In the genomic region with DNA sequence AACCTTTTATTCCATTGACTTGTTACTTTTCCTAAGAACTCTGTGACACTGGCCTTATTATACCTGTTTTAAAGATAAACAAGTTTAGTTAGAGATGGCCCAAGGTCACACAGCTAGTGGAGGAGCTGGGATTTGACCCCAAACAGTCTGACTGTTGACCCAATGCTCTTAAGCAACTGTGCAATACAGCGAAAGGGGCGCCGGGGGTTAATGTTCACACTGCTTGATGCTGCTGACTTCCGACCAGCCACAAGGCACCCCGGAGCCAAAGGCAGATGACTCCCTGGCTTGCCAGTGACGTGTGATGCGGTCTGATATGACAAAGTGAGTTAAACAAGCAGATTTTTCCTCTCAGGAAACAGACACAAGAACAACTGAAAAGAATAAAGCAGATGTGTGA, we compare ENCODE assay signal across 8 cellular contexts.
DNase-seq lines count a peak whose midpoint lies in the region; ATAC-seq and TF ChIP-seq lines count a peak whose summit lies in the region.

No MANE protein-coding gene starts in this region.

- no peaks in the 10 kb centered on the region for H3K9me3 ChIP-seq in mucosa of rectum (ENCODE audit: control insufficient read depth in 2 of 2, low read length in 2 of 2)

- peaks cover 3 to 9% of the 10 kb centered on the region in 2 donors for H3K4me1 ChIP-seq in mucosa of rectum (ENCODE audit: control insufficient read depth in 2 of 2, insufficient read depth in 2 of 2, low read length in 2 of 2)

- H3K4me3 ChIP-seq in choroid plexus epithelial cell (ENCODE audit: low read depth, low read length) (no peak overlapping the region), mucosa of rectum (ENCODE audit: low read length in 2 of 2) (peak overlapping the region in 1 of 2 donors; percentile 29)

- DNase-seq in AG08395 (ENCODE audit: low spot score) (peak; percentile 80), choroid plexus epithelial cell (ENCODE audit: low read depth) (peak; percentile 90), NCI-H2196 treated with DMSO at 0.1 percent for 48 hours (lab: John Stamatoyannopoulos, UW; ENCODE audit: unreplicated experiment) (no peak)
- peak; percentile 53 to 66 for DNase-seq in activated CD4-positive, alpha-beta T cell treated with anti-CD3 and anti-CD28 coated beads for 24 hours (ENCODE audit: low read depth in 2 of 2)
- peak; percentile 73 for DNase-seq in stimulated activated CD8-positive, alpha-beta memory T cell treated with anti-CD3 and anti-CD28 coated beads, Interleukin-4, amount 100 ng/mL, for 24 hours (ENCODE audit: low read depth)

- no peak overlapping the region for H3K27ac ChIP-seq in mucosa of rectum (ENCODE audit: low read depth in 2 of 2, low read length in 2 of 2)

- H3K27me3 ChIP-seq in mucosa of rectum (ENCODE audit: control insufficient read depth in 2 of 2, insufficient read depth in 2 of 2, low read length in 2 of 2) = no peaks in the 10 kb centered on the region

- ATAC-seq in GM19452 (IDR thresholded peaks at IDR 0.05; ENCODE audit: unreplicated experiment) = peak; percentile 92
- peak; percentile 84 for ATAC-seq in HG03565 (IDR thresholded peaks at IDR 0.05; ENCODE audit: unreplicated experiment)

- H3K9ac ChIP-seq in mucosa of rectum (ENCODE audit: low read depth in 1 of 2, low read length in 2 of 2) = peak overlapping the region; percentile 9 to 20

- H3K36me3 ChIP-seq in mucosa of rectum (ENCODE audit: control insufficient read depth in 2 of 2, insufficient read depth in 2 of 2, low read length in 2 of 2) = peaks cover 0 to 4% of the 10 kb centered on the region in 2 donors

- no peak for TF ChIP-seq CTCF in choroid plexus epithelial cell (conservative IDR thresholded peaks at IDR 0.05; ENCODE audit: low read depth, low read length)
